In the genomic region with DNA sequence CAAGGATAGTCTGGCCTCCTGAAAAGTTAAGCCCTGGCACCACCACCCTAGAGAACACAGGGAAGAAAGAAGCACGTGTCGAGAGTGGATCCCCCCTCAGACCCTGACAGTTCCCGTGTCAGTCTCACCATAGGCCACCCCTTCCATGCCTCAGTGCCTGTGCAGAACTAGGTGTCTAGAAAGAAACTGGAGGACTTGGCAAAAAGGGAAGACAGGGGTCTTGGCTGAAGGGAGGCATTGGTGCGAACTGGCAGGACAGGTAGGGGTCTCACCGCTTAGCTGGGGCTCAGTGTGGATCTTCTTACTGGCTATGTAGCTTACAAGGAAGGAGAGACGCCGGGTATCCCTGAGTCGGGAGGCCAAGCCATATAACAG, we compare ENCODE assay signal across 1 cellular context.
A peak's percentile ranks its signal among the peaks of the same experiment; 100 is the strongest.
TF ChIP-seq lines count a peak whose summit lies in the region.

No MANE protein-coding gene starts in this region.

TF ChIP-seq in HepG2, 621 proteins besides CTCF, POLR2A, EP300 and RAD21 (continued from another document and continues in another):
- TF ChIP-seq, protein P1, sequence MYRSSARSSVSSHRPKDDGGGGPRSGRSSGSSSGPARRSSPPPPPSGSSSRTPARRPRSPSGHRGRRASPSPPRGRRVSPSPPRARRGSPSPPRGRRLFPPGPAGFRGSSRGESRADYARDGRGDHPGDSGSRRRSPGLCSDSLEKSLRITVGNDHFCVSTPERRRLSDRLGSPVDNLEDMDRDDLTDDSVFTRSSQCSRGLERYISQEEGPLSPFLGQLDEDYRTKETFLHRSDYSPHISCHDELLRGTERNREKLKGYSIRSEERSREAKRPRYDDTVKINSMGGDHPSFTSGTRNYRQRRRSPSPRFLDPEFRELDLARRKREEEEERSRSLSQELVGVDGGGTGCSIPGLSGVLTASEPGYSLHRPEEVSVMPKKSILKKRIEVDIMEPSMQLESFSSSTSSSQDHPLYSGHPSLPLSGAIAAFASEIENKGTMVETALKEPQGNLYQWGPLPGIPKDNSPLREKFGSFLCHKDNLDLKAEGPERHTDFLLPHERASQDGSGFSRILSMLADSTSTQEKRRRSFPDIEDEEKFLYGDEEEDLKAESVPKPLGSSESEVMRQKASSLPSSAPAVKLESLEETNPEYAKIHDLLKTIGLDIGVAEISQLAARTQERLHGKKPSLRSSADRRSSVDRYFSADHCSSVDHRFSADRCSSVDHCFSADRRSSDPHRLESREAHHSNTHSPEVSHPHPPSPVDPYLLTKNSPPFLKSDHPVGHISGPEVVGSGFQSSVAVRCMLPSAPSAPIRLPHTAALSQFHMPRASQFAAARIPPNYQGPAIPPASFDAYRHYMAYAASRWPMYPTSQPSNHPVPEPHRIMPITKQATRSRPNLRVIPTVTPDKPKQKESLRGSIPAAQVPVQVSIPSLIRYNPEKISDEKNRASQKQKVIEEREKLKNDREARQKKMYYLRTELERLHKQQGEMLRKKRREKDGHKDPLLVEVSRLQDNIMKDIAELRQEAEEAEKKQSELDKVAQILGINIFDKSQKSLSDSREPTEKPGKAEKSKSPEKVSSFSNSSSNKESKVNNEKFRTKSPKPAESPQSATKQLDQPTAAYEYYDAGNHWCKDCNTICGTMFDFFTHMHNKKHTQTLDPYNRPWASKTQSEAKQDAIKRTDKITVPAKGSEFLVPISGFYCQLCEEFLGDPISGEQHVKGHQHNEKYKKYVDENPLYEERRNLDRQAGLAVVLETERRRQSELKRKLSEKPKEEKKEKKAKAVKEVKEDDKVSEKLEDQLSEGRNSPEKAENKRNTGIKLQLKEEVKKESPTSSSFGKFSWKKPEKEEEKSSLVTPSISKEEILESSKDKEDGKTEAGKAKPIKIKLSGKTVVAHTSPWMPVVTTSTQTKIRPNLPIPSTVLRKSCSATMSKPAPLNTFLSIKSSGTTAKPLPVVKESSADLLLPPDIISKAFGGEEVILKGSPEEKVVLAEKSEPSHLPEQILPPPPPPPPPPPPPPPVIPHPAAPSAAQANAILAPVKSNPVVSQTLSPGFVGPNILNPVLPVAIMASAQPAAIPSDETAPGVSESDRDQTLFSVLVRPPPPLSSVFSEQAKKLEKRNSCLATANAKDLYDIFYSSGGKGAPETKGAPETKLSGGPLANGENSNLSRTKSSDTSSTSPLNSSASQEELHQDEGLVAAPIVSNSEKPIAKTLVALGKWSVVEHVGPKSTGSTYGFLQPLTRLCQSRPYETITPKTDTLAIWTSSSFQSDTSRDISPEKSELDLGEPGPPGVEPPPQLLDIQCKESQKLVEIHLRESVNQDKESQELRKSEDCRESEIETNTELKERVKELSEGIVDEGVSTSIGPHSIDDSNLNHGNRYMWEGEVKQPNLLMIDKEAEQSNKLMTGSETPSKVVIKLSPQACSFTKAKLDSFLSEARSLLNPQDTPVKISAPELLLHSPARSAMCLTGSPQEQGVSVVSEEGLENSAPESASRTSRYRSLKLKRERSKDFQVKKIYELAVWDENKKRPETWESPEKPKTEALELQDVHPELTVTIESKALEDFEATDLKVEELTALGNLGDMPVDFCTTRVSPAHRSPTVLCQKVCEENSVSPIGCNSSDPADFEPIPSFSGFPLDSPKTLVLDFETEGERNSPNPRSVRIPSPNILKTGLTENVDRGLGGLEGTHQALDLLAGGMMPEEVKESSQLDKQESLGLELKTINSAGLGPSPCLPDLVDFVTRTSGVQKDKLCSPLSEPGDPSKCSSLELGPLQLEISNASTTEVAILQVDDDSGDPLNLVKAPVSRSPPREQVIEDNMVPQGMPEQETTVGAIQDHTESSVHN (CRISPR knock-in tag; IDR thresholded peaks at IDR 0.05), result no peak
- TF ChIP-seq, protein P2, sequence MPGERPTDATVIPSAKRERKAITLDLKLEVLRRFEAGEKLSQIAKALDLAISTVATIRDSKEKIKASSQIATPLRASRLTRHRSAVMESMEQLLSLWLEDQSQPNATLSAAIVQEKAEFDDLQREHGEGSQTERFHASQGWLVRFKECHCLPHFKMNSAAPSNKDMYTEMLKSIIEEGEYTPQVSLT (CRISPR knock-in tag; IDR thresholded peaks at IDR 0.05; ENCODE audit: borderline replicate concordance, low read depth), result no peak
- no peak for TF ChIP-seq ZNF160 (CRISPR knock-in tag; IDR thresholded peaks at IDR 0.05)
- TF ChIP-seq ZBTB21 (CRISPR knock-in tag; IDR thresholded peaks at IDR 0.05), result no peak
- no peak for TF ChIP-seq HDAC6 (IDR thresholded peaks at IDR 0.05; ENCODE audit: low read depth, low read length)
- no peak for TF ChIP-seq AHR (CRISPR knock-in tag; IDR thresholded peaks at IDR 0.05)
- TF ChIP-seq ZNF776 (CRISPR knock-in tag; IDR thresholded peaks at IDR 0.05), result peak; percentile 20; the same call in 1 of the 2 replicates
- TF ChIP-seq CCAR2 (optimal IDR thresholded peaks at IDR 0.05; ENCODE audit: low read depth, low read length), result no peak
- TF ChIP-seq, protein P3, sequence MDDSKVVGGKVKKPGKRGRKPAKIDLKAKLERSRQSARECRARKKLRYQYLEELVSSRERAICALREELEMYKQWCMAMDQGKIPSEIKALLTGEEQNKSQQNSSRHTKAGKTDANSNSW (CRISPR knock-in tag; IDR thresholded peaks at IDR 0.05; ENCODE audit: borderline replicate concordance), result no peak
- TF ChIP-seq, protein P4, sequence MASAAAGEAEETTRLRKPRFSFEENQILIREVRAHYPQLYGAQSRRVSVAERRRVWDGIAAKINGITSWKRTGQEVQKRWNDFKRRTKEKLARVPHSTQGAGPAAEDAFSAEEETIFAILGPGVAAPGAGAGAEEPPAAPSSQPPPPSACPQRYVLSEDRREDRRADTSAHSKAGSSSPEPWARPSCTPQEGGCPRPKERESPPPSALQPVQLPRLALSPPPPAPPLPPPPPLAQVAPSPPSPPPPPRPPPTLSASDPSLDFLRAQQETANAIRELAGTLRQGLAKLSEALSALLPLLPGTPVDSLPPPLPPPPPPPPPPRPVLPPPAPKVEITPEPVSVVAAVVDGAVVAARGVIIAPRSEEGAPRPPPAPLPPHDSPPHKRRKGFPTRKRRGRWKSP (CRISPR knock-in tag; IDR thresholded peaks at IDR 0.05), result no peak
- no peak for TF ChIP-seq ZNF143 (CRISPR knock-in tag; IDR thresholded peaks at IDR 0.05)
- 0 out of 2 replicates have a peak, but pooled peaks have one; percentile 38 for TF ChIP-seq ZMYM2 (CRISPR knock-in tag; IDR thresholded peaks at IDR 0.05)
- no peak for TF ChIP-seq ARNTL (CRISPR knock-in tag; IDR thresholded peaks at IDR 0.05)
- TF ChIP-seq SMAD1 (CRISPR knock-in tag; IDR thresholded peaks at IDR 0.05; ENCODE audit: borderline replicate concordance, low read depth), result no peak
- TF ChIP-seq ZNF34 (CRISPR knock-in tag; IDR thresholded peaks at IDR 0.05; ENCODE audit: borderline replicate concordance), result 0 out of 2 replicates have a peak, but pooled peaks have one; percentile 40
- TF ChIP-seq ISX (CRISPR knock-in tag; conservative IDR thresholded peaks at IDR 0.05), result no peak
- TF ChIP-seq, protein P5, sequence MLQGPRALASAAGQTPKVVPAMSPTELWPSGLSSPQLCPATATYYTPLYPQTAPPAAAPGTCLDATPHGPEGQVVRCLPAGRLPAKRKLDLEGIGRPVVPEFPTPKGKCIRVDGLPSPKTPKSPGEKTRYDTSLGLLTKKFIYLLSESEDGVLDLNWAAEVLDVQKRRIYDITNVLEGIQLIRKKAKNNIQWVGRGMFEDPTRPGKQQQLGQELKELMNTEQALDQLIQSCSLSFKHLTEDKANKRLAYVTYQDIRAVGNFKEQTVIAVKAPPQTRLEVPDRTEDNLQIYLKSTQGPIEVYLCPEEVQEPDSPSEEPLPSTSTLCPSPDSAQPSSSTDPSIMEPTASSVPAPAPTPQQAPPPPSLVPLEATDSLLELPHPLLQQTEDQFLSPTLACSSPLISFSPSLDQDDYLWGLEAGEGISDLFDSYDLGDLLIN (CRISPR knock-in tag; IDR thresholded peaks at IDR 0.05; ENCODE audit: borderline replicate concordance), result no peak
- no peak for TF ChIP-seq RARG (CRISPR knock-in tag; IDR thresholded peaks at IDR 0.05; ENCODE audit: low read depth)
- TF ChIP-seq SRSF4 (IDR thresholded peaks at IDR 0.05; ENCODE audit: low read depth, low read length, poor library complexity, severe bottlenecking), result no peak
- TF ChIP-seq ZFP36L2 (CRISPR knock-in tag; IDR thresholded peaks at IDR 0.05), result no peak
- TF ChIP-seq MAF1 (CRISPR knock-in tag; IDR thresholded peaks at IDR 0.05; ENCODE audit: borderline replicate concordance), result no peak
- no peak for TF ChIP-seq ZNF263 (CRISPR knock-in tag; IDR thresholded peaks at IDR 0.05)
- peak; percentile 11; the same call in 1 of the 2 replicates for TF ChIP-seq TBX2 (CRISPR knock-in tag; IDR thresholded peaks at IDR 0.05; ENCODE audit: borderline replicate concordance)
- TF ChIP-seq MEIS1 (CRISPR knock-in tag; IDR thresholded peaks at IDR 0.05; ENCODE audit: borderline replicate concordance), result no peak
- TF ChIP-seq ZNF790 (CRISPR knock-in tag; IDR thresholded peaks at IDR 0.05; ENCODE audit: borderline replicate concordance), result no peak
- TF ChIP-seq GATAD2A (CRISPR knock-in tag; IDR thresholded peaks at IDR 0.05), result 0 out of 2 replicates have a peak, but pooled peaks have one; percentile 6
- TF ChIP-seq ZNF619 (CRISPR knock-in tag; IDR thresholded peaks at IDR 0.05), result no peak
- no peak for TF ChIP-seq ZNF607 (CRISPR knock-in tag; IDR thresholded peaks at IDR 0.05; ENCODE audit: borderline replicate concordance)
- no peak for TF ChIP-seq ZNF552 (CRISPR knock-in tag; IDR thresholded peaks at IDR 0.05; ENCODE audit: borderline replicate concordance)
- peak; percentile 19; the same call in 1 of the 2 replicates for TF ChIP-seq ZNF547 (CRISPR knock-in tag; IDR thresholded peaks at IDR 0.05)
- TF ChIP-seq, protein P6, sequence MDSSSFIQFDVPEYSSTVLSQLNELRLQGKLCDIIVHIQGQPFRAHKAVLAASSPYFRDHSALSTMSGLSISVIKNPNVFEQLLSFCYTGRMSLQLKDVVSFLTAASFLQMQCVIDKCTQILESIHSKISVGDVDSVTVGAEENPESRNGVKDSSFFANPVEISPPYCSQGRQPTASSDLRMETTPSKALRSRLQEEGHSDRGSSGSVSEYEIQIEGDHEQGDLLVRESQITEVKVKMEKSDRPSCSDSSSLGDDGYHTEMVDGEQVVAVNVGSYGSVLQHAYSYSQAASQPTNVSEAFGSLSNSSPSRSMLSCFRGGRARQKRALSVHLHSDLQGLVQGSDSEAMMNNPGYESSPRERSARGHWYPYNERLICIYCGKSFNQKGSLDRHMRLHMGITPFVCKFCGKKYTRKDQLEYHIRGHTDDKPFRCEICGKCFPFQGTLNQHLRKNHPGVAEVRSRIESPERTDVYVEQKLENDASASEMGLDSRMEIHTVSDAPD (CRISPR knock-in tag; IDR thresholded peaks at IDR 0.05), result no peak
- no peak for TF ChIP-seq ZNF660 (CRISPR knock-in tag; IDR thresholded peaks at IDR 0.05; ENCODE audit: borderline replicate concordance, low read depth)
- TF ChIP-seq, protein P7, sequence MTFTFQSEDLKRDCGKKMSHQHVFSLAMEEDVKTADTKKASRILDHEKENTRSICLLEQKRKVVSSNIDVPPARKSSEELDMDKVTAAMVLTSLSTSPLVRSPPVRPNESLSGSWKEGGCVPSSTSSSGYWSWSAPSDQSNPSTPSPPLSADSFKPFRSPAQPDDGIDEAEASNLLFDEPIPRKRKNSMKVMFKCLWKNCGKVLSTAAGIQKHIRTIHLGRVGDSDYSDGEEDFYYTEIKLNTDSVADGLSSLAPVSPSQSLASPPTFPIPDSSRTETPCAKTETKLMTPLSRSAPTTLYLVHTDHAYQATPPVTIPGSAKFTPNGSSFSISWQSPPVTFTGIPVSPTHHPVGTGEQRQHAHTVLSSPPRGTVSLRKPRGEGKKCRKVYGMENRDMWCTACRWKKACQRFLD (CRISPR knock-in tag; IDR thresholded peaks at IDR 0.05; ENCODE audit: borderline replicate concordance), result no peak
- TF ChIP-seq, protein P8, sequence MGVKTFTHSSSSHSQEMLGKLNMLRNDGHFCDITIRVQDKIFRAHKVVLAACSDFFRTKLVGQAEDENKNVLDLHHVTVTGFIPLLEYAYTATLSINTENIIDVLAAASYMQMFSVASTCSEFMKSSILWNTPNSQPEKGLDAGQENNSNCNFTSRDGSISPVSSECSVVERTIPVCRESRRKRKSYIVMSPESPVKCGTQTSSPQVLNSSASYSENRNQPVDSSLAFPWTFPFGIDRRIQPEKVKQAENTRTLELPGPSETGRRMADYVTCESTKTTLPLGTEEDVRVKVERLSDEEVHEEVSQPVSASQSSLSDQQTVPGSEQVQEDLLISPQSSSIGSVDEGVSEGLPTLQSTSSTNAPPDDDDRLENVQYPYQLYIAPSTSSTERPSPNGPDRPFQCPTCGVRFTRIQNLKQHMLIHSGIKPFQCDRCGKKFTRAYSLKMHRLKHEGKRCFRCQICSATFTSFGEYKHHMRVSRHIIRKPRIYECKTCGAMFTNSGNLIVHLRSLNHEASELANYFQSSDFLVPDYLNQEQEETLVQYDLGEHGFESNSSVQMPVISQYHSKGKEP (CRISPR knock-in tag; IDR thresholded peaks at IDR 0.05), result no peak
- TF ChIP-seq JUNB (CRISPR knock-in tag; IDR thresholded peaks at IDR 0.05; ENCODE audit: borderline replicate concordance), result no peak
- no peak for TF ChIP-seq TCF7L2 (IDR thresholded peaks at IDR 0.05; ENCODE audit: low read depth, low read length)
- TF ChIP-seq GLI4 (CRISPR knock-in tag; IDR thresholded peaks at IDR 0.05; ENCODE audit: borderline replicate concordance), result 0 out of 2 replicates have a peak, but pooled peaks have one; percentile 9
- no peak for TF ChIP-seq RNF2 (conservative IDR thresholded peaks at IDR 0.05; ENCODE audit: low read depth)
- TF ChIP-seq SMAD3 (CRISPR knock-in tag; IDR thresholded peaks at IDR 0.05), result no peak
- TF ChIP-seq ZNF777 (CRISPR knock-in tag; IDR thresholded peaks at IDR 0.05), result no peak
- TF ChIP-seq, protein P9, sequence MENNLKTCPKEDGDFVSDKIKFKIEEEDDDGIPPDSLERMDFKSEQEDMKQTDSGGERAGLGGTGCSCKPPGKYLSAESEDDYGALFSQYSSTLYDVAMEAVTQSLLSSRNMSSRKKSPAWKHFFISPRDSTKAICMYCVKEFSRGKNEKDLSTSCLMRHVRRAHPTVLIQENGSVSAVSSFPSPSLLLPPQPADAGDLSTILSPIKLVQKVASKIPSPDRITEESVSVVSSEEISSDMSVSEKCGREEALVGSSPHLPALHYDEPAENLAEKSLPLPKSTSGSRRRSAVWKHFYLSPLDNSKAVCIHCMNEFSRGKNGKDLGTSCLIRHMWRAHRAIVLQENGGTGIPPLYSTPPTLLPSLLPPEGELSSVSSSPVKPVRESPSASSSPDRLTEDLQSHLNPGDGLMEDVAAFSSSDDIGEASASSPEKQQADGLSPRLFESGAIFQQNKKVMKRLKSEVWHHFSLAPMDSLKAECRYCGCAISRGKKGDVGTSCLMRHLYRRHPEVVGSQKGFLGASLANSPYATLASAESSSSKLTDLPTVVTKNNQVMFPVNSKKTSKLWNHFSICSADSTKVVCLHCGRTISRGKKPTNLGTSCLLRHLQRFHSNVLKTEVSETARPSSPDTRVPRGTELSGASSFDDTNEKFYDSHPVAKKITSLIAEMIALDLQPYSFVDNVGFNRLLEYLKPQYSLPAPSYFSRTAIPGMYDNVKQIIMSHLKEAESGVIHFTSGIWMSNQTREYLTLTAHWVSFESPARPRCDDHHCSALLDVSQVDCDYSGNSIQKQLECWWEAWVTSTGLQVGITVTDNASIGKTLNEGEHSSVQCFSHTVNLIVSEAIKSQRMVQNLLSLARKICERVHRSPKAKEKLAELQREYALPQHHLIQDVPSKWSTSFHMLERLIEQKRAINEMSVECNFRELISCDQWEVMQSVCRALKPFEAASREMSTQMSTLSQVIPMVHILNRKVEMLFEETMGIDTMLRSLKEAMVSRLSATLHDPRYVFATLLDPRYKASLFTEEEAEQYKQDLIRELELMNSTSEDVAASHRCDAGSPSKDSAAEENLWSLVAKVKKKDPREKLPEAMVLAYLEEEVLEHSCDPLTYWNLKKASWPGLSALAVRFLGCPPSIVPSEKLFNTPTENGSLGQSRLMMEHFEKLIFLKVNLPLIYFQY (CRISPR knock-in tag; IDR thresholded peaks at IDR 0.05; ENCODE audit: borderline replicate concordance), result no peak
